Comparison of ENCODE assay signal across 14 cellular contexts in the genomic region with DNA sequence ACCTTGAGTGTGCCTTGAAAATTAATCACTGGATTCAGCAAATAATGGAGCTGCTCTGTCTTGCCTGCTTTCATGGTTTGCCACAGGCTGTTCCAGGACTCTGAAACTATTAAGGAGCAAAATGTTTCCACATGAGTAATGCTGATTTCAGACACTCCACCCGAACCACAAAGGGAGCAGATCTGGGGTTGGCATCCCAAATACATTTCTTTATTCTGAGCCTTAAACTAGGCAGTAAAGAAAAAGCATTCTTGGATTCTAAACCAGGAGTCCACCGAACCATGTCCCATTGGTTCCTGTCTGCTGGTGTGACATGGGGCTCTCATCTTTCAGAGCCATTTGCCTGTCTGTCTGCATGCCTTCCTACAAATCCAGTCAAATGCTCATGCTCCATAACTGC. TPM values are rescaled to one million over a fixed set of nuclear protein-coding genes. Genes with fewer than 3 reads are reported as not detected.
DNase-seq lines count a peak whose midpoint lies in the region; FAIRE-seq and TF ChIP-seq lines count a peak whose summit lies in the region.
"Had no signal": no experiment of that assay in that cellular context is flagged by ENCODE, and none has a peak within 500 bp of the region (broad histone marks: within the 10 kb centered on the region; RNA-seq: fewer than 3 reads in every experiment).

No MANE protein-coding gene starts in this region.

- no peaks in the 10 kb centered on the region for H3K27me3 ChIP-seq in MG63
- H3K27me3 ChIP-seq: neutrophil, tibial nerve had no signal

- DNase-seq in AG09309 (ENCODE audit: low read depth) (peak; percentile 75), MG63 (peak; percentile 39), epithelial cell of esophagus (ENCODE audit: low read depth) (peak; percentile 87), myocyte (ENCODE audit: low read depth) (peak; percentile 80), frontal cortex (ENCODE audit: low spot score in 2 of 2) (no peak), NCI-H345 treated with DMSO at 0.1 percent for 48 hours (lab: John Stamatoyannopoulos, UW; ENCODE audit: unreplicated experiment) (no peak), NCI-H1930 (lab: John Stamatoyannopoulos, UW) (no peak), NCI-H524 treated with DMSO at 0.1 percent for 48 hours (lab: John Stamatoyannopoulos, UW) (no peak)
- DNase-seq: activated B cell treated with CpG ODN at 0.5 μM for 24 hours; CD8-positive, alpha-beta T cell; NCI-H2081 treated with DMSO at 0.1 percent for 48 hours had no signal

- TF ChIP-seq CTCF in AG09309 (IDR thresholded peaks at IDR 0.05; ENCODE audit: control insufficient read depth, insufficient read depth, low read depth, low read length, missing control alignments) (no peak), epithelial cell of esophagus (IDR thresholded peaks at IDR 0.05; ENCODE audit: insufficient read depth, low read depth, low read length, missing control alignments) (no peak)

- no peaks in the 10 kb centered on the region for H3K9me3 ChIP-seq in MG63
- H3K9me3 ChIP-seq: neutrophil, tibial nerve had no signal

- no peak for FAIRE-seq in frontal cortex (lab: Jason Lieb, UNC)
- FAIRE-seq: GM12878 had no signal

- H3K4me3 ChIP-seq in AG09309 (ENCODE audit: control insufficient read depth, low read depth, low read length) (no peak overlapping the region), MG63 (no peak overlapping the region), epithelial cell of esophagus (ENCODE audit: low read length) (no peak overlapping the region)
- H3K4me3 ChIP-seq: GM12878, tibial nerve had no signal

- no peaks in the 10 kb centered on the region for H3K36me3 ChIP-seq in MG63
- H3K36me3 ChIP-seq: neutrophil had no signal

RNA-seq across cellular contexts. Expression of a gene that starts 10.1 kb away (rescaled TPM):
- 1.3 and 3.3 TPM in 2 replicates for total RNA-seq in MG63 (2014; rRNA removed; shearing (Covaris generic); ENCODE audit: low replicate concordance)
- total RNA-seq in myocyte = 1.8 and 3.0 TPM in 2 replicates
- polyA plus RNA-seq in myocyte (2012) = 1.6 TPM
- total RNA-seq in frontal cortex = 12.6 TPM

RNA-seq across cellular contexts. Expression of a gene that starts 45.3 kb away (rescaled TPM):
- 4.3 and 26.3 TPM in 2 replicates for total RNA-seq in MG63 (2014; rRNA removed; shearing (Covaris generic); ENCODE audit: low replicate concordance)
- total RNA-seq in myocyte = 9.2 and 45.7 TPM in 2 replicates
- 19.8 TPM for polyA plus RNA-seq in myocyte (2012)
- total RNA-seq in frontal cortex = 9.8 TPM

Comparison
In these comparisons a context has a peak if more than half of its experiments do, and no peak if none do; other contexts are left out.
1. DNase-seq: peak in AG09309 (single experiment), MG63 (single experiment), epithelial cell of esophagus (single experiment) and myocyte (single experiment); none in frontal cortex (0 of 2), NCI-H345 treated with DMSO at 0.1 percent for 48 hours (single experiment), NCI-H1930 (0 of 2) and NCI-H524 treated with DMSO at 0.1 percent for 48 hours (single experiment).